ENCODE assay signal across 30 cellular contexts in genomic region chr3:29344154-29344553, GRCh38.
"Had no signal": no experiment of that assay in that cellular context is flagged by ENCODE, and none has a peak within 500 bp of the region (broad histone marks: within the 10 kb centered on the region; RNA-seq: fewer than 3 reads in every experiment).

No MANE protein-coding gene starts in this region.

- H3K36me3 ChIP-seq: colonic mucosa, gastrocnemius medialis, left ventricle myocardium inferior, lower lobe of right lung, neutrophil, pancreas, right lobe of liver, suprapubic skin, vagina had no signal

- H2AFZ ChIP-seq: hepatocyte had no signal

- DNase-seq: colonic mucosa; effector CD8-positive, alpha-beta T cell; endodermal cell; foreskin fibroblast; gastrocnemius medialis; head of caudate nucleus; left cardiac atrium; left ventricle myocardium inferior; lower lobe of right lung; natural killer cell; pancreas; right lobe of liver; stimulated activated CD4-positive, alpha-beta T cell treated with anti-CD3 and anti-CD28 coated beads, Interleukin-12 subunit alpha, Interleukin-12 subunit beta, amount 100 ng/mL, for 4 hours; stimulated activated CD4-positive, alpha-beta T cell treated with anti-CD3 and anti-CD28 coated beads, Interleukin-1b, Interleukin-23, amount 100 ng/mL, for 48 hours; stimulated activated CD4-positive, alpha-beta T cell treated with anti-CD3 and anti-CD28 coated beads, Interleukin-4, amount 100 ng/mL, for 1 hour; stimulated activated CD8-positive, alpha-beta memory T cell treated with anti-CD3 and anti-CD28 coated beads, Interleukin-4, amount 100 ng/mL, for 48 hours; stimulated activated naive CD4-positive, alpha-beta T cell; stimulated activated naive CD8-positive, alpha-beta T cell treated with anti-CD3 and anti-CD28 coated beads, Interleukin-15, amount 100 ng/mL, for 72 hours; trophoblast cell had no signal

- ATAC-seq: esophagus mucosa; gastrocnemius medialis; left cardiac atrium; lower lobe of right lung; natural killer cell; pancreas; stimulated activated naive CD8-positive, alpha-beta T cell treated with anti-CD3 and anti-CD28 coated beads, Interleukin-15, amount 100 ng/mL, for 72 hours had no signal

- H3K36me3 Mint-ChIP-seq: natural killer cell had no signal

- H3K4me3 ChIP-seq: colonic mucosa, gastrocnemius medialis, hepatocyte, left ventricle myocardium inferior, lower lobe of right lung, pancreas, right lobe of liver, smooth muscle cell, suprapubic skin, vagina had no signal

- H3K4me3 Mint-ChIP-seq: dendritic cell treated with granulocyte-macrophage colony-stimulating factor and Interleukin-4, amounts not matched to agents 40 ng/mL and 50 ng/mL, for 4 days; endodermal cell; natural killer cell; neural crest cell; stimulated activated naive CD8-positive, alpha-beta T cell treated with anti-CD3 and anti-CD28 coated beads, Interleukin-15, amount 100 ng/mL, for 72 hours had no signal

- H3K4me1 ChIP-seq: colonic mucosa, pancreas, right lobe of liver had no signal

- H3K27me3 Mint-ChIP-seq: dendritic cell treated with granulocyte-macrophage colony-stimulating factor and Interleukin-4, amounts not matched to agents 40 ng/mL and 50 ng/mL, for 4 days; progenitor cell of endocrine pancreas; stimulated activated naive CD8-positive, alpha-beta T cell treated with anti-CD3 and anti-CD28 coated beads, Interleukin-15, amount 100 ng/mL, for 72 hours had no signal

- H3K27ac ChIP-seq: colonic mucosa, epithelial cell of prostate, gastrocnemius medialis, hepatocyte, left ventricle myocardium inferior, lower lobe of right lung, neutrophil, pancreas, right lobe of liver, suprapubic skin, vagina had no signal

- H3K9me3 Mint-ChIP-seq: dendritic cell treated with granulocyte-macrophage colony-stimulating factor and Interleukin-4, amounts not matched to agents 40 ng/mL and 50 ng/mL, for 4 days; endodermal cell; neural crest cell; stimulated activated naive CD8-positive, alpha-beta T cell treated with anti-CD3 and anti-CD28 coated beads, Interleukin-15, amount 100 ng/mL, for 72 hours had no signal

- H3K4me1 Mint-ChIP-seq: natural killer cell; stimulated activated naive CD8-positive, alpha-beta T cell treated with anti-CD3 and anti-CD28 coated beads, Interleukin-15, amount 100 ng/mL, for 72 hours had no signal

- FAIRE-seq: islet of Langerhans, pancreas had no signal

- H3K4me2 ChIP-seq: hepatocyte, smooth muscle cell had no signal

- H3K27ac Mint-ChIP-seq: dendritic cell treated with granulocyte-macrophage colony-stimulating factor and Interleukin-4, amounts not matched to agents 40 ng/mL and 50 ng/mL, for 4 days; endodermal cell; natural killer cell; progenitor cell of endocrine pancreas; stimulated activated naive CD8-positive, alpha-beta T cell treated with anti-CD3 and anti-CD28 coated beads, Interleukin-15, amount 100 ng/mL, for 72 hours had no signal

- H3K9me3 ChIP-seq: colonic mucosa, gastrocnemius medialis, left ventricle myocardium inferior, lower lobe of right lung, neutrophil, pancreas, right lobe of liver, suprapubic skin, vagina had no signal

- H3K27me3 ChIP-seq: colonic mucosa, gastrocnemius medialis, hepatocyte, neutrophil, pancreas, right lobe of liver, suprapubic skin, vagina had no signal
